ENCODE assay signal across 7 cellular contexts in genomic region chr2:177296047-177296446, GRCh38. TPM values are rescaled to one million over a fixed set of nuclear protein-coding genes. Genes with fewer than 3 reads are reported as not detected.
A peak's percentile ranks its signal among the peaks of the same experiment; 100 is the strongest.
DNase-seq lines count a peak whose midpoint lies in the region; ATAC-seq and TF ChIP-seq lines count a peak whose summit lies in the region.

No MANE protein-coding gene starts in this region.

- TF ChIP-seq CTCF in GM12875 (IDR thresholded peaks at IDR 0.05; ENCODE audit: borderline replicate concordance, insufficient read depth, low read depth, low read length) (peak; percentile 15; the same call in 1 of the 2 replicates), brain (conservative IDR thresholded peaks at IDR 0.05) (peak; percentile 42 to 56), right lobe of liver (IDR thresholded peaks at IDR 0.05) (peak; percentile 42 to 54 (median 45))

- intact Hi-C loops in right lobe of liver (cut with DNase I), result no loop called here

- no peaks in the 10 kb centered on the region for H3K27me3 ChIP-seq in right lobe of liver

- H3K36me3 Mint-ChIP-seq in brain, result no peaks in the 10 kb centered on the region

- H3K4me3 ChIP-seq in GM12875 (ENCODE audit: low read depth, low read length), result no peak overlapping the region
- peak overlapping the region in 2 of 3 donors; percentile 1 to 9 for H3K4me3 ChIP-seq in right lobe of liver

- peak overlapping the region in 1 of 5 experiments; percentile 27 for H3K4me3 Mint-ChIP-seq in brain

- no peaks in the 10 kb centered on the region for H3K36me3 ChIP-seq in right lobe of liver

- H3K27me3 Mint-ChIP-seq in brain, result peaks cover 3% of the 10 kb centered on the region

- peaks cover 0 to 3% (median 0%) of the 10 kb centered on the region in 5 experiments for H3K9me3 Mint-ChIP-seq in brain

- peak overlapping the region in 2 of 3 donors; percentile 50 to 84 for H3K27ac ChIP-seq in right lobe of liver

- DNase-seq in KBM-7, result peak; percentile 44
- DNase-seq in right lobe of liver, result no peak
- DNase-seq in COLO668 (lab: John Stamatoyannopoulos, UW; ENCODE audit: unreplicated experiment), result no peak
- no peak for DNase-seq in NCI-H1092 (lab: John Stamatoyannopoulos, UW)
- no peak for DNase-seq in ureter (ENCODE audit: low spot score)

- H3K27ac Mint-ChIP-seq in brain, result peak overlapping the region in 3 of 5 experiments; percentile 48 to 91 (median 89)

- H3K9me3 ChIP-seq in right lobe of liver, result no peaks in the 10 kb centered on the region

- TF ChIP-seq POLR2A in right lobe of liver (IDR thresholded peaks at IDR 0.05), result no peak

- peaks cover 0 to 12% (median 0%) of the 10 kb centered on the region in 4 donors for H3K4me1 ChIP-seq in right lobe of liver

- H3K4me1 Mint-ChIP-seq in brain, result peaks cover 16% of the 10 kb centered on the region

- 15% methylated on average over 3 of the region's 3 CpGs for WGBS in right lobe of liver (ENCODE audit: insufficient coverage, low coverage, low lambda C conversion rate, missing lambda C conversion rate)

- peak; percentile 81 to 86 (median 82) for ATAC-seq in right lobe of liver

- in situ Hi-C loops in KBM-7 (cut with MboI; ENCODE audit: low pct_unique_long_range_greater_than_20kb, low sequenced_read_pairs), result no loop called here

RNA-seq across cellular contexts. Expression of gene NFE2L2, which starts 31.5 kb away (rescaled TPM):
- 30.1 TPM for polyA plus RNA-seq in brain (ENCODE audit: insufficient read depth, low read depth, low replicate concordance)
- 10 to 100 TPM; 27.9 to 83.6 (median 35.6) TPM for total RNA-seq in right lobe of liver
- total RNA-seq in ureter, result 190 TPM
